1 cellular context compared by ENCODE assay signal in the genomic region with DNA sequence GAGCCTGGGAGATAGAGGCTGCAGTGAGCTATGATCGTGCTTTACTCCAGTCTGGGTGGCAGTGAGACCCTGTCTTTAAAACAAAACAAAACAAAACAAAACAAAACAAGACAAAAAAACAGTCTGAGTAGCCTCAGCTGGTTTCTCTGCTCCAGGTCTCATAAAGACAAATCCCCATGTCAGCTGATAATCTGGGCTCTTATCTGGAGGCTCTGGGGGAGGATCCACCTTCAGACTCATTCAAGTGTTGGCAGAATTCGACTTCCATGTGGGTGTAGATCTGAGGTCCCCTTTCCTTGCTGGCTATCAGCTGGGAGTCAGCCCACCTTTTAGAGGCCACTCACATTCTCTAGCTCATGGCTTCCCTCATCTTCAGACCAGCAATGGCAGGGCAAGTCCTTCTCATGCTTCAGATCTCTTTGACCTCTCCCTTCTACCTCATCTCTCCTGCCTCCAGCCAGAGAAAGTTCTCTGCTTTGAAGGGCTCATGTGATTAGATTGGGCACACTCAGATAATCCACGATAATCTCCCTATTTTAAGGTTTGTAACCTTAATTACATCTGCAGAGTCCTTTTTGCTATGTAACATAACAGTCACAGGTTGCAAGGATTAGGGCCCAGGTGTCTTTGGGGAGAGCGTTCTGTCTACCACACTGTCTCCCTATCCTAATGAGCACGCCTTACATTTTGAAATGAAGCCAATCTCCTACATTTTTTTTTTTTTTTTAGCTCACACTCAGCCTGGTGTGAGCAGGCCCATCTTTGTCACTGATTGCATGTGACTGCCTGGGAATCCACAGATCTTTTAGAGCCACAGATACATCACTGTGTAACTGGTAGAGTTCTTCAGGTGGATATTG.
TF ChIP-seq lines count a peak whose summit lies in the region.

No MANE protein-coding gene starts in this region.

TF ChIP-seq in K562, 482 proteins besides CTCF, POLR2A, EP300 and RAD21 (continued from another document and continues in another):
- TF ChIP-seq, protein P1, sequence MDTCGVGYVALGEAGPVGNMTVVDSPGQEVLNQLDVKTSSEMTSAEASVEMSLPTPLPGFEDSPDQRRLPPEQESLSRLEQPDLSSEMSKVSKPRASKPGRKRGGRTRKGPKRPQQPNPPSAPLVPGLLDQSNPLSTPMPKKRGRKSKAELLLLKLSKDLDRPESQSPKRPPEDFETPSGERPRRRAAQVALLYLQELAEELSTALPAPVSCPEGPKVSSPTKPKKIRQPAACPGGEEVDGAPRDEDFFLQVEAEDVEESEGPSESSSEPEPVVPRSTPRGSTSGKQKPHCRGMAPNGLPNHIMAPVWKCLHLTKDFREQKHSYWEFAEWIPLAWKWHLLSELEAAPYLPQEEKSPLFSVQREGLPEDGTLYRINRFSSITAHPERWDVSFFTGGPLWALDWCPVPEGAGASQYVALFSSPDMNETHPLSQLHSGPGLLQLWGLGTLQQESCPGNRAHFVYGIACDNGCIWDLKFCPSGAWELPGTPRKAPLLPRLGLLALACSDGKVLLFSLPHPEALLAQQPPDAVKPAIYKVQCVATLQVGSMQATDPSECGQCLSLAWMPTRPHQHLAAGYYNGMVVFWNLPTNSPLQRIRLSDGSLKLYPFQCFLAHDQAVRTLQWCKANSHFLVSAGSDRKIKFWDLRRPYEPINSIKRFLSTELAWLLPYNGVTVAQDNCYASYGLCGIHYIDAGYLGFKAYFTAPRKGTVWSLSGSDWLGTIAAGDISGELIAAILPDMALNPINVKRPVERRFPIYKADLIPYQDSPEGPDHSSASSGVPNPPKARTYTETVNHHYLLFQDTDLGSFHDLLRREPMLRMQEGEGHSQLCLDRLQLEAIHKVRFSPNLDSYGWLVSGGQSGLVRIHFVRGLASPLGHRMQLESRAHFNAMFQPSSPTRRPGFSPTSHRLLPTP (IDR thresholded peaks at IDR 0.05; ENCODE audit: borderline replicate concordance, extremely low read depth, insufficient read length), result no peak
- TF ChIP-seq ESRRA (IDR thresholded peaks at IDR 0.05; ENCODE audit: borderline replicate concordance, low read depth), result no peak
- TF ChIP-seq SMAD4 (CRISPR knock-in tag; conservative IDR thresholded peaks at IDR 0.05), result peak; percentile 56; the same call in 1 of the 2 replicates
- no peak for TF ChIP-seq ZNF23 (CRISPR knock-in tag; IDR thresholded peaks at IDR 0.05)
- TF ChIP-seq, protein P2, sequence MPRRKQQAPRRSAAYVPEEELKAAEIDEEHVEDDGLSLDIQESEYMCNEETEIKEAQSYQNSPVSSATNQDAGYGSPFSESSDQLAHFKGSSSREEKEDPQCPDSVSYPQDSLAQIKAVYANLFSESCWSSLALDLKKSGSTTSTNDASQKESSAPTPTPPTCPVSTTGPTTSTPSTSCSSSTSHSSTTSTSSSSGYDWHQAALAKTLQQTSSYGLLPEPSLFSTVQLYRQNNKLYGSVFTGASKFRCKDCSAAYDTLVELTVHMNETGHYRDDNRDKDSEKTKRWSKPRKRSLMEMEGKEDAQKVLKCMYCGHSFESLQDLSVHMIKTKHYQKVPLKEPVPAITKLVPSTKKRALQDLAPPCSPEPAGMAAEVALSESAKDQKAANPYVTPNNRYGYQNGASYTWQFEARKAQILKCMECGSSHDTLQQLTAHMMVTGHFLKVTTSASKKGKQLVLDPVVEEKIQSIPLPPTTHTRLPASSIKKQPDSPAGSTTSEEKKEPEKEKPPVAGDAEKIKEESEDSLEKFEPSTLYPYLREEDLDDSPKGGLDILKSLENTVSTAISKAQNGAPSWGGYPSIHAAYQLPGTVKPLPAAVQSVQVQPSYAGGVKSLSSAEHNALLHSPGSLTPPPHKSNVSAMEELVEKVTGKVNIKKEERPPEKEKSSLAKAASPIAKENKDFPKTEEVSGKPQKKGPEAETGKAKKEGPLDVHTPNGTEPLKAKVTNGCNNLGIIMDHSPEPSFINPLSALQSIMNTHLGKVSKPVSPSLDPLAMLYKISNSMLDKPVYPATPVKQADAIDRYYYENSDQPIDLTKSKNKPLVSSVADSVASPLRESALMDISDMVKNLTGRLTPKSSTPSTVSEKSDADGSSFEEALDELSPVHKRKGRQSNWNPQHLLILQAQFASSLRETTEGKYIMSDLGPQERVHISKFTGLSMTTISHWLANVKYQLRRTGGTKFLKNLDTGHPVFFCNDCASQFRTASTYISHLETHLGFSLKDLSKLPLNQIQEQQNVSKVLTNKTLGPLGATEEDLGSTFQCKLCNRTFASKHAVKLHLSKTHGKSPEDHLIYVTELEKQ (CRISPR knock-in tag; IDR thresholded peaks at IDR 0.05), result no peak
- TF ChIP-seq CBX8 (IDR thresholded peaks at IDR 0.05; ENCODE audit: borderline replicate concordance, extremely low read depth, low read depth, low read length, poor library complexity, severe bottlenecking), result no peak
- TF ChIP-seq ZFP1 (CRISPR knock-in tag; IDR thresholded peaks at IDR 0.05), result no peak
- TF ChIP-seq, protein P3, sequence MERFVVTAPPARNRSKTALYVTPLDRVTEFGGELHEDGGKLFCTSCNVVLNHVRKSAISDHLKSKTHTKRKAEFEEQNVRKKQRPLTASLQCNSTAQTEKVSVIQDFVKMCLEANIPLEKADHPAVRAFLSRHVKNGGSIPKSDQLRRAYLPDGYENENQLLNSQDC (CRISPR knock-in tag; IDR thresholded peaks at IDR 0.05), result no peak
- TF ChIP-seq ZNF121 (CRISPR knock-in tag; conservative IDR thresholded peaks at IDR 0.05), result no peak
- TF ChIP-seq, protein P4, sequence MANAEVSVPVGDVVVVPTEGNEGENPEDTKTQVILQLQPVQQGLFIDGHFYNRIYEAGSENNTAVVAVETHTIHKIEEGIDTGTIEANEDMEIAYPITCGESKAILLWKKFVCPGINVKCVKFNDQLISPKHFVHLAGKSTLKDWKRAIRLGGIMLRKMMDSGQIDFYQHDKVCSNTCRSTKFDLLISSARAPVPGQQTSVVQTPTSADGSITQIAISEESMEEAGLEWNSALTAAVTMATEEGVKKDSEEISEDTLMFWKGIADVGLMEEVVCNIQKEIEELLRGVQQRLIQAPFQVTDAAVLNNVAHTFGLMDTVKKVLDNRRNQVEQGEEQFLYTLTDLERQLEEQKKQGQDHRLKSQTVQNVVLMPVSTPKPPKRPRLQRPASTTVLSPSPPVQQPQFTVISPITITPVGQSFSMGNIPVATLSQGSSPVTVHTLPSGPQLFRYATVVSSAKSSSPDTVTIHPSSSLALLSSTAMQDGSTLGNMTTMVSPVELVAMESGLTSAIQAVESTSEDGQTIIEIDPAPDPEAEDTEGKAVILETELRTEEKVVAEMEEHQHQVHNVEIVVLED (CRISPR knock-in tag; IDR thresholded peaks at IDR 0.05), result no peak
- no peak for TF ChIP-seq NFATC3 (IDR thresholded peaks at IDR 0.05)
- no peak for TF ChIP-seq RBM34 (IDR thresholded peaks at IDR 0.05; ENCODE audit: borderline replicate concordance, insufficient read depth, low read length)
- TF ChIP-seq ZNF551 (CRISPR knock-in tag; IDR thresholded peaks at IDR 0.05), result no peak
- TF ChIP-seq, protein P5, sequence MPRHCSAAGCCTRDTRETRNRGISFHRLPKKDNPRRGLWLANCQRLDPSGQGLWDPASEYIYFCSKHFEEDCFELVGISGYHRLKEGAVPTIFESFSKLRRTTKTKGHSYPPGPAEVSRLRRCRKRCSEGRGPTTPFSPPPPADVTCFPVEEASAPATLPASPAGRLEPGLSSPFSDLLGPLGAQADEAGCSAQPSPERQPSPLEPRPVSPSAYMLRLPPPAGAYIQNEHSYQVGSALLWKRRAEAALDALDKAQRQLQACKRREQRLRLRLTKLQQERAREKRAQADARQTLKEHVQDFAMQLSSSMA (CRISPR knock-in tag; IDR thresholded peaks at IDR 0.05), result no peak
- TF ChIP-seq PRPF4 (IDR thresholded peaks at IDR 0.05; ENCODE audit: insufficient read depth, low read depth, low read length, poor library complexity, severe bottlenecking), result no peak
- no peak for TF ChIP-seq FOXJ2 (tag; IDR thresholded peaks at IDR 0.05)
- no peak for TF ChIP-seq ZNF354B (CRISPR knock-in tag; IDR thresholded peaks at IDR 0.05)
- TF ChIP-seq, protein P6, sequence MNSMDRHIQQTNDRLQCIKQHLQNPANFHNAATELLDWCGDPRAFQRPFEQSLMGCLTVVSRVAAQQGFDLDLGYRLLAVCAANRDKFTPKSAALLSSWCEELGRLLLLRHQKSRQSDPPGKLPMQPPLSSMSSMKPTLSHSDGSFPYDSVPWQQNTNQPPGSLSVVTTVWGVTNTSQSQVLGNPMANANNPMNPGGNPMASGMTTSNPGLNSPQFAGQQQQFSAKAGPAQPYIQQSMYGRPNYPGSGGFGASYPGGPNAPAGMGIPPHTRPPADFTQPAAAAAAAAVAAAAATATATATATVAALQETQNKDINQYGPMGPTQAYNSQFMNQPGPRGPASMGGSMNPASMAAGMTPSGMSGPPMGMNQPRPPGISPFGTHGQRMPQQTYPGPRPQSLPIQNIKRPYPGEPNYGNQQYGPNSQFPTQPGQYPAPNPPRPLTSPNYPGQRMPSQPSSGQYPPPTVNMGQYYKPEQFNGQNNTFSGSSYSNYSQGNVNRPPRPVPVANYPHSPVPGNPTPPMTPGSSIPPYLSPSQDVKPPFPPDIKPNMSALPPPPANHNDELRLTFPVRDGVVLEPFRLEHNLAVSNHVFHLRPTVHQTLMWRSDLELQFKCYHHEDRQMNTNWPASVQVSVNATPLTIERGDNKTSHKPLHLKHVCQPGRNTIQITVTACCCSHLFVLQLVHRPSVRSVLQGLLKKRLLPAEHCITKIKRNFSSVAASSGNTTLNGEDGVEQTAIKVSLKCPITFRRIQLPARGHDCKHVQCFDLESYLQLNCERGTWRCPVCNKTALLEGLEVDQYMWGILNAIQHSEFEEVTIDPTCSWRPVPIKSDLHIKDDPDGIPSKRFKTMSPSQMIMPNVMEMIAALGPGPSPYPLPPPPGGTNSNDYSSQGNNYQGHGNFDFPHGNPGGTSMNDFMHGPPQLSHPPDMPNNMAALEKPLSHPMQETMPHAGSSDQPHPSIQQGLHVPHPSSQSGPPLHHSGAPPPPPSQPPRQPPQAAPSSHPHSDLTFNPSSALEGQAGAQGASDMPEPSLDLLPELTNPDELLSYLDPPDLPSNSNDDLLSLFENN (IDR thresholded peaks at IDR 0.05; ENCODE audit: low read depth in 2 of 2, low read length in 2 of 2), result no peak
- peak; percentile 83 for TF ChIP-seq DACH1 (IDR thresholded peaks at IDR 0.05; ENCODE audit: partially characterized antibody)
- peak; percentile 36 for TF ChIP-seq ZFP36 (IDR thresholded peaks at IDR 0.05; ENCODE audit: low read depth, low read length, partially characterized antibody)
- no peak for TF ChIP-seq TGIF2 (CRISPR knock-in tag; IDR thresholded peaks at IDR 0.05)
- no peak for TF ChIP-seq CEBPG (CRISPR knock-in tag; IDR thresholded peaks at IDR 0.05)
- TF ChIP-seq CEBPG (tag; conservative IDR thresholded peaks at IDR 0.05 in 1 of 2, IDR thresholded peaks at IDR 0.05 in 1 of 2), result no peak
- TF ChIP-seq WHSC1 (IDR thresholded peaks at IDR 0.05; ENCODE audit: low read length), result no peak
- no peak for TF ChIP-seq RB1 (IDR thresholded peaks at IDR 0.05; ENCODE audit: low read depth)
- TF ChIP-seq ZNF780A (CRISPR knock-in tag; IDR thresholded peaks at IDR 0.05), result no peak
- TF ChIP-seq, protein P7, sequence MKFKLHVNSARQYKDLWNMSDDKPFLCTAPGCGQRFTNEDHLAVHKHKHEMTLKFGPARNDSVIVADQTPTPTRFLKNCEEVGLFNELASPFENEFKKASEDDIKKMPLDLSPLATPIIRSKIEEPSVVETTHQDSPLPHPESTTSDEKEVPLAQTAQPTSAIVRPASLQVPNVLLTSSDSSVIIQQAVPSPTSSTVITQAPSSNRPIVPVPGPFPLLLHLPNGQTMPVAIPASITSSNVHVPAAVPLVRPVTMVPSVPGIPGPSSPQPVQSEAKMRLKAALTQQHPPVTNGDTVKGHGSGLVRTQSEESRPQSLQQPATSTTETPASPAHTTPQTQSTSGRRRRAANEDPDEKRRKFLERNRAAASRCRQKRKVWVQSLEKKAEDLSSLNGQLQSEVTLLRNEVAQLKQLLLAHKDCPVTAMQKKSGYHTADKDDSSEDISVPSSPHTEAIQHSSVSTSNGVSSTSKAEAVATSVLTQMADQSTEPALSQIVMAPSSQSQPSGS (CRISPR knock-in tag; IDR thresholded peaks at IDR 0.05), result no peak
- TF ChIP-seq, protein P8, sequence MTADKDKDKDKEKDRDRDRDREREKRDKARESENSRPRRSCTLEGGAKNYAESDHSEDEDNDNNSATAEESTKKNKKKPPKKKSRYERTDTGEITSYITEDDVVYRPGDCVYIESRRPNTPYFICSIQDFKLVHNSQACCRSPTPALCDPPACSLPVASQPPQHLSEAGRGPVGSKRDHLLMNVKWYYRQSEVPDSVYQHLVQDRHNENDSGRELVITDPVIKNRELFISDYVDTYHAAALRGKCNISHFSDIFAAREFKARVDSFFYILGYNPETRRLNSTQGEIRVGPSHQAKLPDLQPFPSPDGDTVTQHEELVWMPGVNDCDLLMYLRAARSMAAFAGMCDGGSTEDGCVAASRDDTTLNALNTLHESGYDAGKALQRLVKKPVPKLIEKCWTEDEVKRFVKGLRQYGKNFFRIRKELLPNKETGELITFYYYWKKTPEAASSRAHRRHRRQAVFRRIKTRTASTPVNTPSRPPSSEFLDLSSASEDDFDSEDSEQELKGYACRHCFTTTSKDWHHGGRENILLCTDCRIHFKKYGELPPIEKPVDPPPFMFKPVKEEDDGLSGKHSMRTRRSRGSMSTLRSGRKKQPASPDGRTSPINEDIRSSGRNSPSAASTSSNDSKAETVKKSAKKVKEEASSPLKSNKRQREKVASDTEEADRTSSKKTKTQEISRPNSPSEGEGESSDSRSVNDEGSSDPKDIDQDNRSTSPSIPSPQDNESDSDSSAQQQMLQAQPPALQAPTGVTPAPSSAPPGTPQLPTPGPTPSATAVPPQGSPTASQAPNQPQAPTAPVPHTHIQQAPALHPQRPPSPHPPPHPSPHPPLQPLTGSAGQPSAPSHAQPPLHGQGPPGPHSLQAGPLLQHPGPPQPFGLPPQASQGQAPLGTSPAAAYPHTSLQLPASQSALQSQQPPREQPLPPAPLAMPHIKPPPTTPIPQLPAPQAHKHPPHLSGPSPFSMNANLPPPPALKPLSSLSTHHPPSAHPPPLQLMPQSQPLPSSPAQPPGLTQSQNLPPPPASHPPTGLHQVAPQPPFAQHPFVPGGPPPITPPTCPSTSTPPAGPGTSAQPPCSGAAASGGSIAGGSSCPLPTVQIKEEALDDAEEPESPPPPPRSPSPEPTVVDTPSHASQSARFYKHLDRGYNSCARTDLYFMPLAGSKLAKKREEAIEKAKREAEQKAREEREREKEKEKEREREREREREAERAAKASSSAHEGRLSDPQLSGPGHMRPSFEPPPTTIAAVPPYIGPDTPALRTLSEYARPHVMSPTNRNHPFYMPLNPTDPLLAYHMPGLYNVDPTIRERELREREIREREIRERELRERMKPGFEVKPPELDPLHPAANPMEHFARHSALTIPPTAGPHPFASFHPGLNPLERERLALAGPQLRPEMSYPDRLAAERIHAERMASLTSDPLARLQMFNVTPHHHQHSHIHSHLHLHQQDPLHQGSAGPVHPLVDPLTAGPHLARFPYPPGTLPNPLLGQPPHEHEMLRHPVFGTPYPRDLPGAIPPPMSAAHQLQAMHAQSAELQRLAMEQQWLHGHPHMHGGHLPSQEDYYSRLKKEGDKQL (CRISPR knock-in tag; IDR thresholded peaks at IDR 0.05; ENCODE audit: borderline replicate concordance), result no peak
- no peak for TF ChIP-seq HMG20A (CRISPR knock-in tag; conservative IDR thresholded peaks at IDR 0.05)
- no peak for TF ChIP-seq ZNF175 (CRISPR knock-in tag; IDR thresholded peaks at IDR 0.05; ENCODE audit: low read depth)
- TF ChIP-seq ZNF778 (CRISPR knock-in tag; IDR thresholded peaks at IDR 0.05), result no peak
- TF ChIP-seq, protein P9, sequence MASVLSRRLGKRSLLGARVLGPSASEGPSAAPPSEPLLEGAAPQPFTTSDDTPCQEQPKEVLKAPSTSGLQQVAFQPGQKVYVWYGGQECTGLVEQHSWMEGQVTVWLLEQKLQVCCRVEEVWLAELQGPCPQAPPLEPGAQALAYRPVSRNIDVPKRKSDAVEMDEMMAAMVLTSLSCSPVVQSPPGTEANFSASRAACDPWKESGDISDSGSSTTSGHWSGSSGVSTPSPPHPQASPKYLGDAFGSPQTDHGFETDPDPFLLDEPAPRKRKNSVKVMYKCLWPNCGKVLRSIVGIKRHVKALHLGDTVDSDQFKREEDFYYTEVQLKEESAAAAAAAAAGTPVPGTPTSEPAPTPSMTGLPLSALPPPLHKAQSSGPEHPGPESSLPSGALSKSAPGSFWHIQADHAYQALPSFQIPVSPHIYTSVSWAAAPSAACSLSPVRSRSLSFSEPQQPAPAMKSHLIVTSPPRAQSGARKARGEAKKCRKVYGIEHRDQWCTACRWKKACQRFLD (CRISPR knock-in tag; IDR thresholded peaks at IDR 0.05), result no peak
